Comparison of ENCODE assay signal across 8 cellular contexts in genomic region chr19:42279148-42279901, GRCh38. TPM values are rescaled to one million over a fixed set of nuclear protein-coding genes. Genes with fewer than 3 reads are reported as not detected.
DNase-seq lines count a peak whose midpoint lies in the region; ATAC-seq and TF ChIP-seq lines count a peak whose summit lies in the region.

No MANE protein-coding gene starts in this region.

- TF ChIP-seq CTCF in brain microvascular endothelial cell (IDR thresholded peaks at IDR 0.05; ENCODE audit: low read depth, low read length, missing control alignments) (no peak), vagina (IDR thresholded peaks at IDR 0.05) (no peak)

- no peak for TF ChIP-seq POLR2A in vagina (IDR thresholded peaks at IDR 0.05)

- no peak for DNase-seq in stimulated activated naive CD8-positive, alpha-beta T cell treated with anti-CD3 and anti-CD28 coated beads, Interleukin-15, Interleukin-2, amounts not matched to agents 100 U/mL and 50 U/mL, for 24 hours
- DNase-seq in brain microvascular endothelial cell (no peak), vagina (ENCODE audit: extremely low spot score in 2 of 2) (no peak)
- no peak for DNase-seq in activated CD4-positive, alpha-beta T cell treated with anti-CD3 and anti-CD28 coated beads for 1 hour

- no peak overlapping the region for H3K27ac ChIP-seq in brain microvascular endothelial cell
- peak overlapping the region; percentile 86 for H3K27ac ChIP-seq in mesodermal cell (ENCODE audit: low read depth, low read length, severe bottlenecking)
- H3K27ac ChIP-seq in vagina, result peak overlapping the region; percentile 100

- H3K4me1 ChIP-seq in mesodermal cell (ENCODE audit: control insufficient read depth, insufficient read depth, low read length, poor library complexity, severe bottlenecking) (peaks cover 47% of the 10 kb centered on the region), vagina (peaks cover 83% of the 10 kb centered on the region)

- ATAC-seq in stimulated activated naive CD8-positive, alpha-beta T cell treated with anti-CD3 and anti-CD28 coated beads, Interleukin-15, Interleukin-2, amounts not matched to agents 100 U/mL and 50 U/mL, for 24 hours, result no peak
- ATAC-seq in GM18870 (IDR thresholded peaks at IDR 0.05; ENCODE audit: unreplicated experiment) (no peak), HG03442 (IDR thresholded peaks at IDR 0.05; ENCODE audit: unreplicated experiment) (no peak)

- peak overlapping the region; percentile 68 for H3K4me3 ChIP-seq in brain microvascular endothelial cell (ENCODE audit: low read depth, low read length)
- H3K4me3 ChIP-seq in mesodermal cell (ENCODE audit: extremely low read depth, insufficient read depth, low read length, poor library complexity, severe bottlenecking), result peak overlapping the region; percentile 70
- H3K4me3 ChIP-seq in vagina, result peak overlapping the region; percentile 68 to 75

- in situ Hi-C loops in brain microvascular endothelial cell (cut with HindIII; ENCODE audit: low pct_ligation_motif_present, low sequenced_read_pairs), result no loop called here

- peak overlapping the region; percentile 99 for H3K27ac Mint-ChIP-seq in stimulated activated naive CD8-positive, alpha-beta T cell treated with anti-CD3 and anti-CD28 coated beads, Interleukin-15, Interleukin-2, amounts not matched to agents 100 ng/mL and 50 ng/mL, for 24 hours

- H3K9me3 ChIP-seq in mesodermal cell (ENCODE audit: control insufficient read depth, low read length) (no peaks in the 10 kb centered on the region), vagina (no peaks in the 10 kb centered on the region)

- 27 to 45% methylated on average over 2 to 6 of the region's 6 CpGs for WGBS in mesodermal cell (ENCODE audit: insufficient coverage in 2 of 2), 2 experiments

- intact Hi-C loops in vagina (cut with DNase I), result no loop called here

- no peaks in the 10 kb centered on the region for H3K9me3 Mint-ChIP-seq in stimulated activated naive CD8-positive, alpha-beta T cell treated with anti-CD3 and anti-CD28 coated beads, Interleukin-15, Interleukin-2, amounts not matched to agents 100 ng/mL and 50 ng/mL, for 24 hours

- H3K27me3 ChIP-seq in brain microvascular endothelial cell (replicated peaks), result no peaks in the 10 kb centered on the region
- no peaks in the 10 kb centered on the region for H3K27me3 ChIP-seq in vagina

- H3K4me3 Mint-ChIP-seq in stimulated activated naive CD8-positive, alpha-beta T cell treated with anti-CD3 and anti-CD28 coated beads, Interleukin-15, Interleukin-2, amounts not matched to agents 100 ng/mL and 50 ng/mL, for 24 hours, result peak overlapping the region; percentile 95

- peaks cover 45% of the 10 kb centered on the region for H3K4me1 Mint-ChIP-seq in stimulated activated naive CD8-positive, alpha-beta T cell treated with anti-CD3 and anti-CD28 coated beads, Interleukin-15, Interleukin-2, amounts not matched to agents 100 ng/mL and 50 ng/mL, for 24 hours (ENCODE audit: low read depth)

- H3K36me3 Mint-ChIP-seq in stimulated activated naive CD8-positive, alpha-beta T cell treated with anti-CD3 and anti-CD28 coated beads, Interleukin-15, Interleukin-2, amounts not matched to agents 100 ng/mL and 50 ng/mL, for 24 hours (ENCODE audit: low read depth), result peaks cover 13% of the 10 kb centered on the region

- H3K36me3 ChIP-seq in brain microvascular endothelial cell (replicated peaks) (peaks cover 14% of the 10 kb centered on the region), mesodermal cell (ENCODE audit: control insufficient read depth, insufficient read depth, low read length) (peaks cover 25% of the 10 kb centered on the region), vagina (peaks cover 0 to 11% of the 10 kb centered on the region in 2 donors)

- no peaks in the 10 kb centered on the region for H3K27me3 Mint-ChIP-seq in stimulated activated naive CD8-positive, alpha-beta T cell treated with anti-CD3 and anti-CD28 coated beads, Interleukin-15, Interleukin-2, amounts not matched to agents 100 ng/mL and 50 ng/mL, for 24 hours

RNA-seq across cellular contexts. Expression of gene CIC, which starts 10.3 kb away (rescaled TPM):
- 42.9 TPM for polyA plus RNA-seq in mesodermal cell (2013, experiment 1 of 2)
- 37.1 TPM for polyA plus RNA-seq in mesodermal cell (2013, experiment 2 of 2)
- 36.1 TPM for total RNA-seq in vagina

RNA-seq across cellular contexts. Expression of gene PRR19, which starts 22.6 kb away (rescaled TPM):
- polyA plus RNA-seq in mesodermal cell (2013, experiment 1 of 2), result 0.77 TPM
- 0.76 TPM for polyA plus RNA-seq in mesodermal cell (2013, experiment 2 of 2)
- total RNA-seq in vagina, result not detected

RNA-seq across cellular contexts. Expression of gene PAFAH1B3, which starts 23.1 kb away (rescaled TPM):
- 77.7 TPM for polyA plus RNA-seq in mesodermal cell (2013, experiment 1 of 2)
- 67.7 TPM for polyA plus RNA-seq in mesodermal cell (2013, experiment 2 of 2)
- 21.9 TPM for total RNA-seq in vagina

RNA-seq across cellular contexts. Expression of gene ERF, which starts 24.4 kb away (rescaled TPM):
- 89.7 TPM for polyA plus RNA-seq in mesodermal cell (2013, experiment 1 of 2)
- polyA plus RNA-seq in mesodermal cell (2013, experiment 2 of 2), result 85.3 TPM
- 44.7 TPM for total RNA-seq in vagina

RNA-seq across cellular contexts. Expression of gene TMEM145, which starts 33.8 kb away (rescaled TPM):
- 0.33 TPM for polyA plus RNA-seq in mesodermal cell (2013, experiment 1 of 2)
- 0.25 TPM for polyA plus RNA-seq in mesodermal cell (2013, experiment 2 of 2)
- not detected for total RNA-seq in vagina
